In genomic region chr1:63721531-63722189, GRCh38 we compare ENCODE assay signal across 13 cellular contexts. TPM values are rescaled to one million over a fixed set of nuclear protein-coding genes. Genes with fewer than 3 reads are reported as not detected.
A peak's percentile ranks its signal among the peaks of the same experiment; 100 is the strongest.
DNase-seq lines count a peak whose midpoint lies in the region; ATAC-seq, FAIRE-seq and TF ChIP-seq lines count a peak whose summit lies in the region.
"Had no signal": no experiment of that assay in that cellular context is flagged by ENCODE, and none has a peak within 500 bp of the region (broad histone marks: within the 10 kb centered on the region; RNA-seq: fewer than 3 reads in every experiment).

No MANE protein-coding gene starts in this region.

- DNase-seq in Right ventricle myocardium superior (peak; percentile 47), left ventricle myocardium inferior (no peak), NCI-H1694 (lab: John Stamatoyannopoulos, UW) (peak; percentile 47), K562 (ENCODE audit: extremely low read depth in 1 of 4, low spot score in 3 of 4) (no peak), small intestine (peak; percentile 70), trophoblast cell (no peak), osteoblast (ENCODE audit: insufficient read length, low spot score, missing footprints) (no peak)
- no peak for DNase-seq in activated naive CD4-positive, alpha-beta T cell treated with Interleukin-2 at 50 U/mL for 16 hours
- DNase-seq: effector memory CD4-positive, alpha-beta T cell; head of caudate nucleus; NCI-H2227 treated with DMSO at 0.1 percent for 48 hours; ovary had no signal

- H4K20me1 ChIP-seq in K562 (replicated peaks; ENCODE audit: control insufficient read depth, insufficient read depth, low read length) (no peaks in the 10 kb centered on the region; the same call in 1 of the 2 replicates), osteoblast (ENCODE audit: insufficient read depth, low read length) (no peaks in the 10 kb centered on the region)

- POLR2A ChIA-PET in K562 (lab: Yijun Ruan, JAX): no interaction called here

- no peak overlapping the region for H2BK5ac ChIP-seq in trophoblast cell (ENCODE audit: low read depth, low read length, poor library complexity)

- H3K27me3 ChIP-seq in left ventricle myocardium inferior (ENCODE audit: low read depth) (no peaks in the 10 kb centered on the region), K562 (ENCODE audit: control insufficient read depth in 2 of 2, insufficient read depth in 2 of 2, low read length in 2 of 2) (no peaks in the 10 kb centered on the region; a peak in 1 of 5 replicates), small intestine (ENCODE audit: control insufficient read depth in 2 of 2, insufficient read depth in 2 of 2, low read length in 2 of 2) (no peaks in the 10 kb centered on the region), trophoblast cell (ENCODE audit: insufficient read depth, low read length) (no peaks in the 10 kb centered on the region), osteoblast (ENCODE audit: insufficient read depth, low read length) (no peaks in the 10 kb centered on the region)
- H3K27me3 ChIP-seq: ovary had no signal

- peak; percentile 68 for ATAC-seq in Right ventricle myocardium superior (ENCODE audit: poor library complexity)
- no peak for ATAC-seq in K562
- ATAC-seq: stimulated activated memory B cell treated with anti-CD40 and anti-IgM and Interleukin-4, amounts not matched to agents 10 μg/mL and 1 μg/mL and 100 μg/mL, for 72 hours had no signal

- no peak overlapping the region for H4K91ac ChIP-seq in trophoblast cell (ENCODE audit: low read depth, low read length)

- H3K9ac ChIP-seq in K562 (ENCODE audit: insufficient read depth in 1 of 2, low read depth in 2 of 2, low read length in 2 of 2) (no peak overlapping the region), trophoblast cell (ENCODE audit: low read length) (no peak overlapping the region)

- no peak overlapping the region for H2AFZ ChIP-seq in K562 (ENCODE audit: low read depth, low read length)
- H2AFZ ChIP-seq in trophoblast cell (ENCODE audit: insufficient read depth, low read length, poor library complexity): no peak overlapping the region
- H2AFZ ChIP-seq in osteoblast (ENCODE audit: low read length): no peak overlapping the region

- H3K14ac ChIP-seq in trophoblast cell (ENCODE audit: low read length): no peak overlapping the region

- no peak overlapping the region for H3K4me3 ChIP-seq in left ventricle myocardium inferior
- no peak overlapping the region for H3K4me3 ChIP-seq in K562
- no peak overlapping the region for H3K4me3 ChIP-seq in small intestine (ENCODE audit: low read depth in 1 of 2, low read length in 2 of 2)
- no peak overlapping the region for H3K4me3 ChIP-seq in trophoblast cell (ENCODE audit: low read depth, low read length)
- no peak overlapping the region for H3K4me3 ChIP-seq in osteoblast (ENCODE audit: insufficient read depth, low read length)
- H3K4me3 ChIP-seq: ovary had no signal

- no peaks in the 10 kb centered on the region for H3K36me3 ChIP-seq in left ventricle myocardium inferior
- H3K36me3 ChIP-seq in K562 (ENCODE audit: control insufficient read depth, insufficient read depth, low read length): no peaks in the 10 kb centered on the region
- no peaks in the 10 kb centered on the region for H3K36me3 ChIP-seq in small intestine (ENCODE audit: control insufficient read depth in 2 of 2, insufficient read depth in 2 of 2, low read length in 2 of 2)
- H3K36me3 ChIP-seq in trophoblast cell (ENCODE audit: control insufficient read depth in 1 of 2, insufficient read depth in 2 of 2, low read length in 2 of 2): no peaks in the 10 kb centered on the region
- H3K36me3 ChIP-seq in osteoblast (ENCODE audit: insufficient read depth, low read length): no peaks in the 10 kb centered on the region
- H3K36me3 ChIP-seq: ovary had no signal

- FAIRE-seq in K562 (lab: Jason Lieb, UNC): no peak
- FAIRE-seq in small intestine (lab: Jason Lieb, UNC): no peak

- BruUV-seq in K562 (replicated peaks; lab: Mats Ljungman, UMichigan): no TSS peak

- TF ChIP-seq POLR2A in K562 (conservative IDR thresholded peaks at IDR 0.05): no peak

- no peaks in the 10 kb centered on the region for H3K79me1 ChIP-seq in trophoblast cell (ENCODE audit: low read length)

- in situ Hi-C loops in K562 (cut with MboI): no loop called here

- CTCF ChIA-PET in K562 (lab: Yijun Ruan, JAX; ENCODE audit: low intra/inter-chr PET ratio): no interaction called here

- no peak overlapping the region for H3K27ac ChIP-seq in left ventricle myocardium inferior (replicated peaks)
- H3K27ac ChIP-seq in K562 (ENCODE audit: extremely low read depth, low read depth, low read length): no peak overlapping the region
- peak overlapping the region in 1 of 2 donors; percentile 10 for H3K27ac ChIP-seq in small intestine (ENCODE audit: low read depth in 1 of 2, low read length in 1 of 2)
- no peak overlapping the region for H3K27ac ChIP-seq in trophoblast cell (ENCODE audit: low read depth, low read length)
- H3K27ac ChIP-seq in osteoblast (ENCODE audit: low read depth, low read length): no peak overlapping the region
- H3K27ac ChIP-seq: ovary had no signal

- H2AK5ac ChIP-seq in trophoblast cell (ENCODE audit: low read length): no peak overlapping the region

- no peak overlapping the region for H3K18ac ChIP-seq in trophoblast cell (ENCODE audit: low read length)

- H3K4ac ChIP-seq in trophoblast cell (ENCODE audit: low read depth, low read length): no peak overlapping the region

- TF ChIP-seq CTCF in left ventricle myocardium inferior (IDR thresholded peaks at IDR 0.05; ENCODE audit: borderline replicate concordance) (no peak), K562 (IDR thresholded peaks at IDR 0.05 in 2 of 3, conservative IDR thresholded peaks at IDR 0.05 in 1 of 3; ENCODE audit: insufficient read depth in 2 of 3, low read depth in 1 of 3, low read length in 3 of 3) (no peak), osteoblast (IDR thresholded peaks at IDR 0.05; ENCODE audit: extremely low read depth, low read depth, low read length) (no peak)

- no peak for TF ChIP-seq RAD21 in K562 (CRISPR knock-in tag; conservative IDR thresholded peaks at IDR 0.05 in 1 of 2, IDR thresholded peaks at IDR 0.05 in 1 of 2)

- no peaks in the 10 kb centered on the region for H3K9me3 ChIP-seq in left ventricle myocardium inferior (replicated peaks)
- H3K9me3 ChIP-seq in K562 (replicated peaks; ENCODE audit: control insufficient read depth, insufficient read depth, low read depth, low read length): no peaks in the 10 kb centered on the region
- H3K9me3 ChIP-seq in small intestine (ENCODE audit: control insufficient read depth, low read depth): no peaks in the 10 kb centered on the region
- H3K9me3 ChIP-seq in trophoblast cell (ENCODE audit: insufficient read depth, low read depth, low read length): no peaks in the 10 kb centered on the region
- H3K9me3 ChIP-seq in osteoblast (ENCODE audit: low read depth, low read length): no peaks in the 10 kb centered on the region
- H3K9me3 ChIP-seq: ovary had no signal

- intact Hi-C loops in Right ventricle myocardium superior (cut with DNase I) (no loop called here), left ventricle myocardium inferior (cut with micrococcal nuclease) (no loop called here), K562 (cut with micrococcal nuclease) (no loop called here)

- no peak overlapping the region for H2BK12ac ChIP-seq in trophoblast cell (ENCODE audit: low read length)

- H3K4me2 ChIP-seq in K562 (ENCODE audit: insufficient read depth, low read length) (no peak overlapping the region), trophoblast cell (ENCODE audit: low read length) (no peak overlapping the region), osteoblast (ENCODE audit: insufficient read depth, low read length) (no peak overlapping the region)

- no peak overlapping the region for H4K8ac ChIP-seq in trophoblast cell (ENCODE audit: low read depth, low read length)

- H3K9me1 ChIP-seq in K562 (ENCODE audit: control insufficient read depth, insufficient read depth, low read length): no peaks in the 10 kb centered on the region

- H4K12ac ChIP-seq in trophoblast cell (ENCODE audit: low read depth, low read length): no peak overlapping the region

- peaks cover 7% of the 10 kb centered on the region for H3K4me1 ChIP-seq in left ventricle myocardium inferior
- no peaks in the 10 kb centered on the region for H3K4me1 ChIP-seq in K562 (replicated peaks in 1 of 2; ENCODE audit: control insufficient read depth in 2 of 2, insufficient read depth in 2 of 2, low read length in 2 of 2)
- H3K4me1 ChIP-seq in small intestine (ENCODE audit: control insufficient read depth in 2 of 2, insufficient read depth in 1 of 2, low read depth in 1 of 2, low read length in 1 of 2): peaks cover 11% of the 10 kb centered on the region in 2 donors
- H3K4me1 ChIP-seq in trophoblast cell (ENCODE audit: control insufficient read depth in 1 of 2, insufficient read depth in 2 of 2, low read length in 2 of 2): peaks cover 0 to 7% of the 10 kb centered on the region in 2 experiments
- H3K4me1 ChIP-seq in osteoblast (ENCODE audit: insufficient read depth, low read length): peaks cover 11% of the 10 kb centered on the region

- WGBS in K562 (ENCODE audit: insufficient coverage, low coverage, missing lambda C conversion rate): 0% methylated on average over 3 of the region's 3 CpGs
- 13 to 52% (median 30%) methylated on average over 3 of the region's 3 CpGs for WGBS in small intestine, 3 donors
- no CpG with 5 or more reads among the region's 3 CpGs for WGBS in trophoblast cell (ENCODE audit: extremely low coverage, insufficient coverage, insufficient read length)

- no peak overlapping the region for H2BK120ac ChIP-seq in trophoblast cell (ENCODE audit: insufficient read depth, low read length, poor library complexity)

- H3K23ac ChIP-seq in trophoblast cell (ENCODE audit: low read length): no peak overlapping the region

- no peak for TF ChIP-seq EP300 in K562 (IDR thresholded peaks at IDR 0.05; ENCODE audit: low read length)

- H3K79me2 ChIP-seq in K562 (ENCODE audit: control insufficient read depth, insufficient read depth, low read length): no peaks in the 10 kb centered on the region
- no peaks in the 10 kb centered on the region for H3K79me2 ChIP-seq in trophoblast cell (ENCODE audit: control insufficient read depth, insufficient read depth, low read length, poor library complexity)
- H3K79me2 ChIP-seq in osteoblast (ENCODE audit: insufficient read depth, low read length): no peaks in the 10 kb centered on the region

RNA-seq across cellular contexts. Expression of gene ROR1, which starts 52.2 kb away (rescaled TPM):
- total RNA-seq in Right ventricle myocardium superior (8.6 TPM), left ventricle myocardium inferior (14.0 TPM), K562 (2014; rRNA removed) (not detected in 2 replicates), K562 (2014; rRNA removed; fragmentation: Illumina TruSeq; extraction: Trizol) (not detected in 2 replicates), K562 (2015; rRNA removed; fragmentation: Illumina TruSeq; extraction: Trizol) (not detected in 2 replicates), K562 (2021) (0.02 and 0.07 TPM in 2 replicates), osteoblast (46.9 and 52.5 TPM in 2 replicates)
- not detected in 2 replicates for total RNA-seq in K562 (2011; cell fraction: chromatin; rRNA removed; ENCODE audit: low replicate concordance)
- total RNA-seq in K562 (2011; cell fraction: nucleolus; rRNA removed): not detected in 2 replicates
- not detected in 2 replicates for total RNA-seq in K562 (2011; cell fraction: nucleoplasm; rRNA removed)
- polyA plus RNA-seq in K562 (2011; rRNA removed) (not detected in 2 replicates), K562 (2014; fragmentation: Illumina TruSeq; extraction: Trizol) (not detected in 2 replicates), K562 (2014; fragmentation: Nextera tagmentation; extraction: Ambion mirVana) (not detected), K562 (2014; rRNA removed) (not detected in 2 replicates), small intestine (1 to 10 TPM in 1 of 3 donors, under 1 TPM in 1, not detected in 1; 0.22 to 3.6 TPM)
- not detected in 2 replicates for polyA plus RNA-seq in K562 (2011; cell fraction: cytosol; rRNA removed)
- not detected in 2 replicates for polyA plus RNA-seq in K562 (2011; cell fraction: nucleus; rRNA removed)
- not detected in 2 replicates for polyA plus RNA-seq in K562 (2012)
- not detected in 2 replicates for polyA minus RNA-seq in K562 (2011; rRNA and poly(A)+ RNA removed)
- polyA minus RNA-seq in K562 (2011; cell fraction: cytosol; rRNA and poly(A)+ RNA removed): not detected in 2 replicates
- polyA minus RNA-seq in K562 (2011; cell fraction: nucleus; rRNA and poly(A)+ RNA removed): not detected in 2 replicates
- 29.9 and 31.0 TPM in 2 replicates for polyA plus RNA-seq in trophoblast cell (2013)

Comparison
In these comparisons a context has a peak if more than half of its experiments do, and no peak if none do; other contexts are left out.
1. DNase-seq: peak in Right ventricle myocardium superior (single experiment), NCI-H1694 (single experiment) and small intestine (single experiment); none in left ventricle myocardium inferior (single experiment), K562 (0 of 4), trophoblast cell (0 of 2), osteoblast (single experiment) and activated naive CD4-positive, alpha-beta T cell treated with Interleukin-2 at 50 U/mL for 16 hours (single experiment).